22 cellular contexts compared by ENCODE assay signal in genomic region chr6:137767465-137767864, GRCh38.
DNase-seq lines count a peak whose midpoint lies in the region; ATAC-seq, FAIRE-seq and TF ChIP-seq lines count a peak whose summit lies in the region.
"Had no signal": no experiment of that assay in that cellular context is flagged by ENCODE, and none has a peak within 500 bp of the region (broad histone marks: within the 10 kb centered on the region; RNA-seq: fewer than 3 reads in every experiment).

No MANE protein-coding gene starts in this region.

- H4K5ac ChIP-seq in IMR-90 (ENCODE audit: low read depth, low read length) = no peak overlapping the region

- H3K56ac ChIP-seq in IMR-90 (ENCODE audit: extremely low read depth, insufficient read depth, low read length) = no peak overlapping the region

- no peaks in the 10 kb centered on the region for H3K79me1 ChIP-seq in IMR-90 (ENCODE audit: low read depth in 1 of 2, low read length in 2 of 2)

- H3K36me3 Mint-ChIP-seq in activated CD4-positive, alpha-beta T cell treated with anti-CD3 and anti-CD28 coated beads for 36 hours (ENCODE audit: low read depth) = no peaks in the 10 kb centered on the region
- peaks cover 0 to 5% (median 0%) of the 10 kb centered on the region in 3 donors for H3K36me3 Mint-ChIP-seq in naive thymus-derived CD8-positive, alpha-beta T cell

- no peaks in the 10 kb centered on the region for H3K9me1 ChIP-seq in IMR-90 (ENCODE audit: insufficient read depth, low read length)

- no peaks in the 10 kb centered on the region for H3K9me3 Mint-ChIP-seq in activated CD4-positive, alpha-beta T cell treated with anti-CD3 and anti-CD28 coated beads for 36 hours (ENCODE audit: low read depth)
- H3K9me3 Mint-ChIP-seq in naive thymus-derived CD8-positive, alpha-beta T cell = no peaks in the 10 kb centered on the region
- H3K9me3 Mint-ChIP-seq: activated B cell treated with CpG ODN at 0.5 μM for 24 hours; activated CD4-positive, alpha-beta memory T cell treated with anti-CD3 and anti-CD28 coated beads, Interleukin-2, amount 10 ng/mL, durations not matched to agents 7 days and 5 days; activated naive CD4-positive, alpha-beta T cell treated with anti-CD3 and anti-CD28 coated beads for 36 hours had no signal

- H2AFZ ChIP-seq in IMR-90 (replicated peaks; ENCODE audit: low read length, poor library complexity) (no peak overlapping the region), GM12878 (ENCODE audit: control insufficient read depth, low read depth, low read length) (no peak overlapping the region)

- no peak overlapping the region for H2BK20ac ChIP-seq in IMR-90 (ENCODE audit: low read depth, low read length)

- no peak overlapping the region for H2BK15ac ChIP-seq in IMR-90 (ENCODE audit: low read depth, low read length)

- BruUV-seq in IMR-90 (replicated peaks; lab: Mats Ljungman, UMichigan) = no TSS peak
- no TSS peak for BruUV-seq in GM12878 (replicated peaks; lab: Mats Ljungman, UMichigan)

- no peak overlapping the region for H3K23ac ChIP-seq in IMR-90 (ENCODE audit: low read depth, low read length)

- CTCF ChIA-PET in activated CD4-positive, alpha-beta T cell treated with anti-CD3 and anti-CD28 coated beads for 36 hours (lab: Charles Lee) = interaction anchor here (0.6 kb wide), 1 partner anchor 463 kb away, joined by 3 read pairs; no protein-coding TSS in a partner anchor
- CTCF ChIA-PET in IMR-90 (lab: Yijun Ruan, JAX) (no interaction called here), GM12878 (lab: Yijun Ruan, JAX) (no interaction called here)

- dilution Hi-C loops in IMR-90 (cut with HindIII; ENCODE audit: low sequenced_read_pairs, unreplicated experiment) = no loop called here

- H4K20me1 ChIP-seq in IMR-90 (ENCODE audit: insufficient read depth, low read length) (no peaks in the 10 kb centered on the region), GM12878 (ENCODE audit: control insufficient read depth, insufficient read depth) (no peaks in the 10 kb centered on the region)

- H3K9ac ChIP-seq in IMR-90 (ENCODE audit: low read depth, low read length) (no peak overlapping the region), GM12878 (ENCODE audit: control insufficient read depth, insufficient read depth, low read length) (no peak overlapping the region)

- H4K91ac ChIP-seq in IMR-90 (ENCODE audit: insufficient read depth, low read depth, low read length) = no peak overlapping the region

- SMC1A ChIA-PET in GM12878 (lab: Charles Lee; ENCODE audit: uncharacterized antibody, unreplicated experiment) = interaction anchor here (0.8 to 6.1 kb wide), 15 partner anchors 11 to 179 kb away, joined by 3 to 55 read pairs (median 4); no protein-coding TSS in a partner anchor

- ATAC-seq in activated CD4-positive, alpha-beta T cell treated with anti-CD3 and anti-CD28 coated beads for 36 hours = no peak
- ATAC-seq in IMR-90 (ENCODE audit: low read depth) (no peak), GM12878 (no peak), HG02610 (IDR thresholded peaks at IDR 0.05; ENCODE audit: unreplicated experiment) (no peak), GM18858 (IDR thresholded peaks at IDR 0.05; ENCODE audit: unreplicated experiment) (no peak)
- no peak for ATAC-seq in naive thymus-derived CD8-positive, alpha-beta T cell
- ATAC-seq: HCT116 had no signal

- no peak overlapping the region for H2AK5ac ChIP-seq in IMR-90 (ENCODE audit: low read depth, low read length)

- RAD21 ChIA-PET in GM12878 (lab: Charles Lee; ENCODE audit: unreplicated experiment) = interaction anchor here (1.2 to 2.7 kb wide), 2 partner anchors 99 to 178 kb away, joined by 3 to 10 read pairs; partner anchors contain the start of gene TNFAIP3

- H3K79me2 ChIP-seq in GM12878 (ENCODE audit: control insufficient read depth, insufficient read depth, low read length) = no peaks in the 10 kb centered on the region

- no peak overlapping the region for H3K4me3 Mint-ChIP-seq in activated CD4-positive, alpha-beta T cell treated with anti-CD3 and anti-CD28 coated beads for 36 hours
- no peak overlapping the region for H3K4me3 Mint-ChIP-seq in naive thymus-derived CD8-positive, alpha-beta T cell
- H3K4me3 Mint-ChIP-seq: activated CD4-positive, alpha-beta memory T cell treated with anti-CD3 and anti-CD28 coated beads, Interleukin-2, amount 10 ng/mL, durations not matched to agents 7 days and 5 days; activated naive CD4-positive, alpha-beta T cell treated with anti-CD3 and anti-CD28 coated beads for 36 hours had no signal

- no peak overlapping the region for H2AK9ac ChIP-seq in IMR-90 (replicated peaks; ENCODE audit: low read depth, low read length, poor library complexity)

- no CpG with 5 or more reads among the region's 2 CpGs for WGBS in IMR-90 (ENCODE audit: extremely low coverage in 2 of 2, insufficient read length in 1 of 2), 2 experiments
- 100% methylated on average over 2 of the region's 2 CpGs for WGBS in GM12878 (ENCODE audit: insufficient coverage, insufficient replicate concordance, low lambda C conversion rate, missing lambda C conversion rate)

- DNase-seq in activated CD4-positive, alpha-beta T cell treated with anti-CD3 and anti-CD28 coated beads for 36 hours = no peak
- no peak for DNase-seq in activated CD4-positive, alpha-beta T cell treated with anti-CD3 and anti-CD28 coated beads for 4 hours
- no peak for DNase-seq in IMR-90
- DNase-seq in GM12878 (ENCODE audit: low read depth, low spot score) = no peak
- no peak for DNase-seq in naive thymus-derived CD8-positive, alpha-beta T cell
- DNase-seq in activated effector memory CD4-positive, alpha-beta T cell treated with Interleukin-2 at 50 U/mL for 16 hours = no peak
- DNase-seq: activated B cell treated with CpG ODN at 0.5 μM for 24 hours; activated CD4-positive, alpha-beta memory T cell treated with anti-CD3 and anti-CD28 coated beads, Interleukin-2, amount 10 ng/mL, durations not matched to agents 7 days and 5 days; activated naive CD4-positive, alpha-beta T cell treated with anti-CD3 and anti-CD28 coated beads for 36 hours; activated T-cell treated with anti-CD3 and anti-CD28 coated beads, Interleukin-2, amount 50 U/mL, for 1 hour; anterior cingulate cortex; DMS79; NCI-H2081 treated with DMSO at 0.1 percent for 48 hours; NCI-H345; NCI-H774; Right ventricle myocardium superior had no signal

- no peak overlapping the region for H2BK120ac ChIP-seq in IMR-90 (ENCODE audit: low read depth, low read length)

- H3K4me1 ChIP-seq in IMR-90 (ENCODE audit: control insufficient read depth, insufficient read depth, low read length) (peaks cover 11% of the 10 kb centered on the region; the same call in 1 of the 2 replicates), GM12878 (ENCODE audit: control insufficient read depth, insufficient read depth, low read length) (peaks cover 26% of the 10 kb centered on the region)
- H3K4me1 ChIP-seq: suprapubic skin had no signal

- H3K27me3 ChIP-seq in IMR-90 (ENCODE audit: control insufficient read depth, insufficient read depth, low read length) = no peaks in the 10 kb centered on the region
- no peaks in the 10 kb centered on the region for H3K27me3 ChIP-seq in GM12878 (replicated peaks in 1 of 2; ENCODE audit: control insufficient read depth in 2 of 2, insufficient read depth in 2 of 2, low read length in 1 of 2)
- H3K27me3 ChIP-seq: suprapubic skin had no signal

- no peak overlapping the region for H3K14ac ChIP-seq in IMR-90 (replicated peaks; ENCODE audit: low read depth, low read length)

- no peak for TF ChIP-seq EP300 in GM12878 (IDR thresholded peaks at IDR 0.05; ENCODE audit: borderline replicate concordance in 1 of 2, control insufficient read depth in 1 of 2, low read depth in 2 of 2, low read length in 2 of 2)

- in situ Hi-C loops in IMR-90 (cut with MboI; ENCODE audit: low sequenced_read_pairs) = no loop called here
- in situ Hi-C loops in GM12878 (cut with MboI) = no loop called here

- no peak for FAIRE-seq in GM12878 (lab: Jason Lieb, UNC)
- FAIRE-seq: endometrium had no signal

- H3K4me3 ChIP-seq in IMR-90 (ENCODE audit: insufficient read depth, low read depth, low read length) (no peak overlapping the region), GM12878 (no peak overlapping the region)
- H3K4me3 ChIP-seq: suprapubic skin had no signal

- H3K4me2 ChIP-seq in IMR-90 (ENCODE audit: low read depth, low read length) = no peak overlapping the region
- H3K4me2 ChIP-seq in GM12878 (ENCODE audit: control insufficient read depth, insufficient read depth) = no peak overlapping the region

- TF ChIP-seq POLR2A in IMR-90 (IDR thresholded peaks at IDR 0.05; ENCODE audit: low read depth, low read length) (no peak), GM12878 (IDR thresholded peaks at IDR 0.05; ENCODE audit: low read depth, low read length) (no peak)

- intact Hi-C loops in activated CD4-positive, alpha-beta T cell treated with anti-CD3 and anti-CD28 coated beads for 36 hours (cut with DNase I, micrococcal nuclease) = no loop called here
- intact Hi-C loops in IMR-90 (cut with micrococcal nuclease) = loop anchor here (5.0 kb wide), 1 partner anchor 35 kb away; no protein-coding TSS in a partner anchor
- intact Hi-C loops in GM12878 (cut with micrococcal nuclease; ENCODE audit: unreplicated experiment) = no loop called here

- no peak overlapping the region for H3K18ac ChIP-seq in IMR-90 (ENCODE audit: low read depth, low read length)

- no peaks in the 10 kb centered on the region for H3K27me3 Mint-ChIP-seq in activated CD4-positive, alpha-beta T cell treated with anti-CD3 and anti-CD28 coated beads for 36 hours
- H3K27me3 Mint-ChIP-seq in naive thymus-derived CD8-positive, alpha-beta T cell = no peaks in the 10 kb centered on the region
- H3K27me3 Mint-ChIP-seq: activated B cell treated with CpG ODN at 0.5 μM for 24 hours; activated CD4-positive, alpha-beta memory T cell treated with anti-CD3 and anti-CD28 coated beads, Interleukin-2, amount 10 ng/mL, durations not matched to agents 7 days and 5 days had no signal

- TF ChIP-seq CTCF in IMR-90 (conservative IDR thresholded peaks at IDR 0.05; ENCODE audit: low read depth, low read length) (no peak), GM12878 (IDR thresholded peaks at IDR 0.05 in 2 of 3, conservative IDR thresholded peaks at IDR 0.05 in 1 of 3; ENCODE audit: control insufficient read depth in 2 of 3, extremely low read depth in 1 of 3, insufficient read depth in 1 of 3, low read depth in 3 of 3, low read length in 3 of 3) (no peak)

- no peak overlapping the region for H3K4ac ChIP-seq in IMR-90 (ENCODE audit: low read depth, low read length)

- no peak for TF ChIP-seq RAD21 in IMR-90 (IDR thresholded peaks at IDR 0.05; ENCODE audit: low read length)
- no peak for TF ChIP-seq RAD21 in GM12878 (IDR thresholded peaks at IDR 0.05; ENCODE audit: insufficient read depth, low read depth, low read length)

- POLR2A ChIA-PET in activated CD4-positive, alpha-beta T cell treated with anti-CD3 and anti-CD28 coated beads for 36 hours (lab: Charles Lee) = no interaction called here
- POLR2A ChIA-PET in IMR-90 (lab: Charles Lee; ENCODE audit: unreplicated experiment) = no interaction called here
- POLR2A ChIA-PET in GM12878 (lab: Charles Lee) = interaction anchor here (1.0 to 2.5 kb wide), 2 partner anchors 9 to 12 kb away, joined by 5 to 16 read pairs; no protein-coding TSS in a partner anchor
- POLR2A ChIA-PET in naive thymus-derived CD8-positive, alpha-beta T cell (lab: Charles Lee) = interaction anchor here (0.7 kb wide), 1 partner anchor 32 kb away, joined by 3 read pairs; no protein-coding TSS in a partner anchor

- no peak overlapping the region for H4K8ac ChIP-seq in IMR-90 (ENCODE audit: low read depth in 2 of 2, low read length in 2 of 2)

- peaks cover 19% of the 10 kb centered on the region for H3K4me1 Mint-ChIP-seq in activated CD4-positive, alpha-beta T cell treated with anti-CD3 and anti-CD28 coated beads for 36 hours
- H3K4me1 Mint-ChIP-seq in naive thymus-derived CD8-positive, alpha-beta T cell = peaks cover 8 to 31% (median 23%) of the 10 kb centered on the region in 4 donors

- H2BK5ac ChIP-seq in IMR-90 (ENCODE audit: low read depth, low read length, poor library complexity, severe bottlenecking) = peak overlapping the region; percentile 69

- H3K36me3 ChIP-seq in IMR-90 (ENCODE audit: control insufficient read depth, insufficient read depth, low read length) (no peaks in the 10 kb centered on the region), GM12878 (ENCODE audit: control insufficient read depth in 2 of 2, insufficient read depth in 2 of 2, low read length in 1 of 2) (no peaks in the 10 kb centered on the region)
- H3K36me3 ChIP-seq: suprapubic skin had no signal

- peak overlapping the region; percentile 81 for H3K27ac Mint-ChIP-seq in activated CD4-positive, alpha-beta T cell treated with anti-CD3 and anti-CD28 coated beads for 36 hours
- peak overlapping the region in 8 of 10 donors; percentile 85 to 95 (median 92) for H3K27ac Mint-ChIP-seq in naive thymus-derived CD8-positive, alpha-beta T cell

- H3K9me3 ChIP-seq in IMR-90 (ENCODE audit: control insufficient read depth, insufficient read depth, low read length) = no peaks in the 10 kb centered on the region
- H3K9me3 ChIP-seq in GM12878 (replicated peaks; ENCODE audit: control insufficient read depth, insufficient read depth, low read length) = peaks cover 3% of the 10 kb centered on the region; the same call in 2 of the 3 replicates
- H3K9me3 ChIP-seq: suprapubic skin had no signal

- no peak overlapping the region for H3K27ac ChIP-seq in IMR-90 (ENCODE audit: insufficient read depth, low read length)
- peak overlapping the region; percentile 92 for H3K27ac ChIP-seq in GM12878 (ENCODE audit: control insufficient read depth, insufficient read depth)
- H3K27ac ChIP-seq: 22Rv1, suprapubic skin had no signal

Comparison
In these comparisons a context has a peak if more than half of its experiments do, and no peak if none do; other contexts are left out.
1. POLR2A ChIA-PET loops: an anchor here in GM12878 (1.0 to 2.5 kb wide) and naive thymus-derived CD8-positive, alpha-beta T cell (0.7 kb wide); none called in activated CD4-positive, alpha-beta T cell treated with anti-CD3 and anti-CD28 coated beads for 36 hours and IMR-90.